In genomic region chr7:92133133-92133736, GRCh38 we compare ENCODE assay signal across 8 cellular contexts. TPM values are rescaled to one million over a fixed set of nuclear protein-coding genes. Genes with fewer than 3 reads are reported as not detected.
DNase-seq lines count a peak whose midpoint lies in the region; ATAC-seq, FAIRE-seq and TF ChIP-seq lines count a peak whose summit lies in the region.

No MANE protein-coding gene starts in this region.

- H3K4me1 Mint-ChIP-seq in neural crest cell = peaks cover 54% of the 10 kb centered on the region

- BruUV-seq in endothelial cell of umbilical vein (replicated peaks; lab: Mats Ljungman, UMichigan) = no TSS peak

- CTCF ChIA-PET in endothelial cell of umbilical vein (lab: Charles Lee) = interaction anchor here (0.8 to 2.3 kb wide), 7 partner anchors 9 to 328 kb away, joined by 3 to 16 read pairs (median 5); partner anchors contain the start of genes GATAD1 and LRRD1

- peak overlapping the region; percentile 77 to 84 (median 81) for H3K4me3 ChIP-seq in endothelial cell of umbilical vein (replicated peaks in 1 of 3; ENCODE audit: insufficient read depth in 1 of 3, low read depth in 1 of 3, low read length in 3 of 3)

- no peak for TF ChIP-seq POLR2A in endothelial cell of umbilical vein (IDR thresholded peaks at IDR 0.05; ENCODE audit: low read depth, low read length)

- POLR2A ChIA-PET in endothelial cell of umbilical vein (lab: Charles Lee) = no interaction called here

- intact Hi-C loops in endothelial cell of umbilical vein (cut with micrococcal nuclease) = loop anchor here (10.0 kb wide), 1 partner anchor 112 kb away; the partner anchor contains the start of genes ANKIB1 and KRIT1

- no peak overlapping the region for H3K27ac ChIP-seq in endothelial cell of umbilical vein (ENCODE audit: insufficient read depth, low read depth, low read length)

- no peaks in the 10 kb centered on the region for H4K20me1 ChIP-seq in endothelial cell of umbilical vein (replicated peaks; ENCODE audit: control insufficient read depth, extremely low read depth, insufficient read depth, low read length)

- H3K9me3 ChIP-seq in endothelial cell of umbilical vein (replicated peaks; ENCODE audit: control insufficient read depth, insufficient read depth, low read length) = no peaks in the 10 kb centered on the region

- H3K9ac ChIP-seq in endothelial cell of umbilical vein (replicated peaks; ENCODE audit: extremely low read depth, insufficient read depth, low read length) = peak overlapping the region; percentile 95

- H3K27ac Mint-ChIP-seq in neural crest cell (ENCODE audit: unreplicated experiment) = peak overlapping the region; percentile 98

- H3K4me2 ChIP-seq in endothelial cell of umbilical vein (ENCODE audit: insufficient read depth, low read length) = peak overlapping the region; percentile 95

- H3K27me3 Mint-ChIP-seq in neural crest cell (ENCODE audit: low read depth) = no peaks in the 10 kb centered on the region

- peaks cover 0 to 8% of the 10 kb centered on the region in 2 experiments for H3K36me3 ChIP-seq in endothelial cell of umbilical vein (ENCODE audit: control insufficient read depth in 2 of 2, extremely low read depth in 1 of 2, insufficient read depth in 2 of 2, low read length in 2 of 2)

- TF ChIP-seq CTCF in endothelial cell of umbilical vein (IDR thresholded peaks at IDR 0.05; ENCODE audit: extremely low read depth in 1 of 2, insufficient read depth in 1 of 2, low read depth in 1 of 2, low read length in 2 of 2) = no peak
- no peak for TF ChIP-seq CTCF in neural crest cell (conservative IDR thresholded peaks at IDR 0.05)

- H3K79me2 ChIP-seq in endothelial cell of umbilical vein (ENCODE audit: control insufficient read depth, insufficient read depth, low read length) = peaks cover 52% of the 10 kb centered on the region

- peak overlapping the region; percentile 97 for H2AFZ ChIP-seq in endothelial cell of umbilical vein (ENCODE audit: low read depth, low read length)

- peak; percentile 47 for FAIRE-seq in endothelial cell of umbilical vein (lab: Jason Lieb, UNC)

- DNase-seq in DMS53 treated with DMSO at 0.1 percent for 48 hours (lab: John Stamatoyannopoulos, UW; ENCODE audit: unreplicated experiment) = peak; percentile 53
- no peak for DNase-seq in DMS53 (lab: John Stamatoyannopoulos, UW)
- peak; percentile 17 for DNase-seq in RPMI8226
- peak; percentile 7 for DNase-seq in endothelial cell of umbilical vein (ENCODE audit: low read depth, low spot score)
- no peak for DNase-seq in neural crest cell (ENCODE audit: low read depth, low spot score)
- no peak for DNase-seq in COLO829 (ENCODE audit: low spot score)
- no peak for DNase-seq in NCI-H2227 (lab: John Stamatoyannopoulos, UW; ENCODE audit: unreplicated experiment)

- no peaks in the 10 kb centered on the region for H3K27me3 ChIP-seq in endothelial cell of umbilical vein (ENCODE audit: control insufficient read depth in 2 of 2, insufficient read depth in 2 of 2, low read length in 2 of 2)

- H3K36me3 Mint-ChIP-seq in neural crest cell (ENCODE audit: low read depth) = peaks cover 23% of the 10 kb centered on the region

- H3K4me3 Mint-ChIP-seq in neural crest cell = peak overlapping the region; percentile 100

- no peaks in the 10 kb centered on the region for H3K9me1 ChIP-seq in endothelial cell of umbilical vein (replicated peaks; ENCODE audit: control insufficient read depth, extremely low read depth, insufficient read depth, low read length)

- peaks cover 18% of the 10 kb centered on the region for H3K4me1 ChIP-seq in endothelial cell of umbilical vein (ENCODE audit: control insufficient read depth, extremely low read depth, insufficient read depth, low read length)

- dilution Hi-C loops in endothelial cell of umbilical vein (cut with MboI; ENCODE audit: extremely low pct_ligation_motif_present, low sequenced_read_pairs) = no loop called here

- H3K9me3 Mint-ChIP-seq in neural crest cell = no peaks in the 10 kb centered on the region

- ATAC-seq in HG02884 (IDR thresholded peaks at IDR 0.05; ENCODE audit: unreplicated experiment) = peak; percentile 9

TF ChIP-seq in endothelial cell of umbilical vein, 7 proteins besides CTCF, POLR2A, EP300 and RAD21:
- no peak for TF ChIP-seq GATA2 (IDR thresholded peaks at IDR 0.05; ENCODE audit: insufficient read depth, insufficient read length, low read depth, low read length)
- TF ChIP-seq JUN (IDR thresholded peaks at IDR 0.05; ENCODE audit: borderline replicate concordance, insufficient read depth, insufficient read length, low read depth) = no peak
TF ChIP-seq in endothelial cell of umbilical vein: peak in this region for 0.

RNA-seq across cellular contexts. Expression of gene CYP51A1, which starts 1.0 kb away (rescaled TPM):
- 119 and 131 TPM in 2 replicates for total RNA-seq in endothelial cell of umbilical vein
- polyA plus RNA-seq in endothelial cell of umbilical vein = 9.7 and 16.5 TPM in 2 replicates
- polyA plus RNA-seq in endothelial cell of umbilical vein (2011; cell fraction: cytosol; rRNA removed) = 15.6 and 19.3 TPM in 2 replicates
- polyA plus RNA-seq in endothelial cell of umbilical vein (2011; cell fraction: nucleus; rRNA removed) = 5.3 and 7.3 TPM in 2 replicates
- polyA plus RNA-seq in endothelial cell of umbilical vein (2012) = 29.2 and 49.3 TPM in 2 replicates
- polyA minus RNA-seq in endothelial cell of umbilical vein = 23.1 and 23.6 TPM in 2 replicates
- 35.3 TPM for polyA minus RNA-seq in endothelial cell of umbilical vein (2011; cell fraction: cytosol; rRNA and poly(A)+ RNA removed)
- polyA minus RNA-seq in endothelial cell of umbilical vein (2011; cell fraction: nucleus; rRNA and poly(A)+ RNA removed) = 9.8 and 13.9 TPM in 2 replicates
- 193 and 196 TPM in 2 replicates for total RNA-seq in neural crest cell

RNA-seq across cellular contexts. Expression of gene LRRD1, which starts 45.7 kb away (rescaled TPM):
- total RNA-seq in endothelial cell of umbilical vein = 0.46 TPM in 1 of 2 replicates, not detected in the other
- polyA plus RNA-seq in endothelial cell of umbilical vein = 0.03 TPM in 1 of 2 replicates, not detected in the other
- not detected in 2 replicates for polyA plus RNA-seq in endothelial cell of umbilical vein (2011; cell fraction: cytosol; rRNA removed)
- 0.17 and 0.25 TPM in 2 replicates for polyA plus RNA-seq in endothelial cell of umbilical vein (2011; cell fraction: nucleus; rRNA removed)
- polyA plus RNA-seq in endothelial cell of umbilical vein (2012) = not detected in 2 replicates
- 0.15 TPM in 1 of 2 replicates, not detected in the other for polyA minus RNA-seq in endothelial cell of umbilical vein
- polyA minus RNA-seq in endothelial cell of umbilical vein (2011; cell fraction: cytosol; rRNA and poly(A)+ RNA removed) = not detected
- polyA minus RNA-seq in endothelial cell of umbilical vein (2011; cell fraction: nucleus; rRNA and poly(A)+ RNA removed) = 0.24 and 0.67 TPM in 2 replicates
- 0.57 and 0.58 TPM in 2 replicates for total RNA-seq in neural crest cell

Comparison
In these comparisons a context has a peak if more than half of its experiments do, and no peak if none do; other contexts are left out.
1. DNase-seq: peak in DMS53 treated with DMSO at 0.1 percent for 48 hours (single experiment), RPMI8226 (single experiment) and endothelial cell of umbilical vein (single experiment); none in DMS53 (single experiment), neural crest cell (single experiment), COLO829 (single experiment) and NCI-H2227 (single experiment).